ENCODE assay signal across 7 cellular contexts in the genomic region with DNA sequence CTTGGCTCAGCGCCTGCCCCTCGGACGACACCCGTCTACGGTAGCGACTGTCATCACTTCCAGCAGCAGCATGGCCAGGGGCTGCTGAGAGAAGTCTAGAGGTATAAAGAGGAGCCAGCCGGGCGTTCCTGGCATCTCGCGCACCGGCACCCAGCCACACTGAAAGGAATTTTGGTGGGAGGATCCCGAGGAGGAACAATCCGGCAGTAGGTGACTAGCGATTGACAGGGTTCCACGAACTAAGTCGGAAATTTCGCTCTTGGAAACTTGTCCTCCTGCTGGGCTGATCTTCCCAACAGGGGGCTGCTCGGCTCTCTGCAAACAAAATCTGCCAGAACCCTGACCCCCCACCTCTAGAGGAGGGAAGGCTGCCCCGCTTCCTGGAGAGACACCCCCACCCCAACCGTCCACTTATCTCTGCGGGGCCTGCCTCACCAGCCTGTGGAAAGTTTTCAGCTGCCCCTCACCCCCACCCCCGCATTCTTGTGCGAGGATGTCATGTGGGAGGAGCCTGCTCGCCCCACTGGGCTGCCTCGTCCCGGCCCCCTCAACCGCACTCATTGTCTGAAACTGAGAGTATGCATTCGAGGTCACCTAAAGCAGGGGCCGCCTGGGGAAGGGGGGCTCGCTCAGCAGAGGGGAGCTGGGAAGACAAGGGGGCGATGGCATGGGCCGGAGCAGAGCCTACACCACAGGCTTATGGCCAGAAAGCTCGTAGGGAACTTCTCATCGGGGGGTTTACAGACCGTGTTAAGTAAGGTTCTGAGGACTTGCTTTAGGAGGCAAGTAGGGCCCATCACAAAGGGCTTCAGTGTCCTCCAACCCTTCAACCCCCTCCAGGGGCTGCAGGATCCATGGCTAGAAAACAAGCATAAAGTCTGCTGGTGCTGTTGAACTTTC. TPM values are rescaled to one million over a fixed set of nuclear protein-coding genes. Genes with fewer than 3 reads are reported as not detected.
DNase-seq lines count a peak whose midpoint lies in the region; ATAC-seq and TF ChIP-seq lines count a peak whose summit lies in the region.

No MANE protein-coding gene starts in this region.

- H3K36me3 ChIP-seq in HUES6 (ENCODE audit: control insufficient read depth, insufficient read depth, low read length) (peaks cover 90% of the 10 kb centered on the region), body of pancreas (replicated peaks in 1 of 2; ENCODE audit: insufficient read depth in 1 of 2, low read depth in 2 of 2) (peaks cover 0 to 3% of the 10 kb centered on the region in 2 donors), subcutaneous abdominal adipose tissue (ENCODE audit: control insufficient read depth in 5 of 5, insufficient read depth in 5 of 5, low read length in 5 of 5) (peaks cover 0 to 42% (median 34%) of the 10 kb centered on the region in 5 donors)

- H3K4me3 ChIP-seq in HUES6 (ENCODE audit: low read depth, low read length) (peak overlapping the region; percentile 33), body of pancreas (no peak overlapping the region), subcutaneous abdominal adipose tissue (ENCODE audit: low read depth in 1 of 5, low read length in 5 of 5) (peak overlapping the region; percentile 37 to 61 (median 56))

- DNase-seq in body of pancreas (peak; percentile 74 to 84 (median 82)), iris pigment epithelial cell (ENCODE audit: low read depth) (peak; percentile 97), posterior cingulate gyrus (no peak), NCI-H187 (lab: John Stamatoyannopoulos, UW) (no peak), NCI-H526 (lab: John Stamatoyannopoulos, UW) (no peak)

- H3K27ac ChIP-seq in HUES6 (ENCODE audit: low read depth, low read length), result peak overlapping the region; percentile 78
- H3K27ac ChIP-seq in body of pancreas, result peak overlapping the region; percentile 79 to 92 (median 88)
- H3K27ac ChIP-seq in subcutaneous abdominal adipose tissue (ENCODE audit: low read depth, low read length), result peak overlapping the region; percentile 84

- H3K4me1 ChIP-seq in HUES6 (ENCODE audit: control insufficient read depth, insufficient read depth, low read length) (peaks cover 70% of the 10 kb centered on the region), body of pancreas (peaks cover 73% of the 10 kb centered on the region), subcutaneous abdominal adipose tissue (ENCODE audit: control insufficient read depth in 5 of 5, insufficient read depth in 5 of 5, low read length in 5 of 5) (peaks cover 25 to 90% (median 63%) of the 10 kb centered on the region in 5 donors)

- H3K9me3 ChIP-seq in HUES6 (ENCODE audit: control insufficient read depth, insufficient read depth, low read depth, low read length) (no peaks in the 10 kb centered on the region), body of pancreas (no peaks in the 10 kb centered on the region), subcutaneous abdominal adipose tissue (ENCODE audit: control insufficient read depth in 5 of 5, low read length in 5 of 5) (no peaks in the 10 kb centered on the region)

- no peak for TF ChIP-seq CTCF in body of pancreas (IDR thresholded peaks at IDR 0.05)

- no peaks in the 10 kb centered on the region for H3K27me3 ChIP-seq in HUES6 (ENCODE audit: control insufficient read depth, insufficient read depth, low read length)
- no peaks in the 10 kb centered on the region for H3K27me3 ChIP-seq in body of pancreas
- peaks cover 0 to 18% (median 0%) of the 10 kb centered on the region in 5 donors for H3K27me3 ChIP-seq in subcutaneous abdominal adipose tissue (ENCODE audit: control insufficient read depth in 5 of 5, insufficient read depth in 4 of 5, low read length in 5 of 5)

- peak; percentile 23 to 57 (median 49) for TF ChIP-seq POLR2A in body of pancreas (IDR thresholded peaks at IDR 0.05)

- intact Hi-C loops in body of pancreas (cut with DNase I), result no loop called here
- intact Hi-C loops in posterior cingulate gyrus (cut with DNase I), result no loop called here

- ATAC-seq in body of pancreas, result peak; percentile 49

- H3K9ac ChIP-seq in HUES6 (ENCODE audit: low read length) (peak overlapping the region; percentile 77), subcutaneous abdominal adipose tissue (ENCODE audit: low read length in 5 of 5) (peak overlapping the region in 4 of 5 donors; percentile 30 to 77 (median 54))

- 45 to 48% methylated on average over 26 to 35 of the region's 35 CpGs for WGBS in body of pancreas, 2 donors

RNA-seq across cellular contexts. Expression of gene EPHA2, which starts 9.6 kb away (rescaled TPM):
- total RNA-seq in body of pancreas, result 10 to 100 TPM; 19.5 to 26.7 TPM

Comparison
In these comparisons a context has a peak if more than half of its experiments do, and no peak if none do; other contexts are left out.
1. H3K4me3 ChIP-seq: peak in HUES6 (single experiment) and subcutaneous abdominal adipose tissue (5 of 5); none in body of pancreas (0 of 2).
2. DNase-seq: peak in body of pancreas (4 of 4) and iris pigment epithelial cell (single experiment); none in posterior cingulate gyrus (0 of 10), NCI-H187 (0 of 2) and NCI-H526 (0 of 2).
3. Peak in every context shown above with its lines, with median percentiles within 50 percentile points of each other: H3K27ac ChIP-seq.